Comparison of ENCODE assay signal across 28 cellular contexts in the genomic region with DNA sequence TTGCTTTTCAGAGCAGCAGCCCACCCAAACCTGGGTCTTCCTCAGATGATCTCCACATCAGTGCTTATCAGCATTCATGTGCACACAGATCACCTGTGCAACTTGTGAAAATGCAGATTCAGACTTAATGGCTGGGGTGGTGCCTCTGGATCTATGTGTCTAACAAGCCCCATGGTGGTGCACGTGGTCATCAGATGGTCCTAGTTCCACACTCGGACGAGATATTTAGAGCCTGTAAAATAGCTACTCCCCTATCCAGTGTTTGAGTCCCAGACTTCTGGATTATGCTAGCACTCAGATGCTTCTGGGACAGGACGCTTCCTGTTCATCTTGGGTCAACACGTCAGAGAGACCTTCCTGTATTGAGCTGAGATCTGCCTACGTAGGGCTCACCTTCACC.
"Had no signal": no experiment of that assay in that cellular context is flagged by ENCODE, and none has a peak within 500 bp of the region (broad histone marks: within the 10 kb centered on the region; RNA-seq: fewer than 3 reads in every experiment).

No MANE protein-coding gene starts in this region.

- H3K9me3 ChIP-seq: left ventricle myocardium inferior, neutrophil, spleen, tibial nerve, vagina had no signal

- H3K27ac ChIP-seq: hepatocyte, left ventricle myocardium inferior, neural progenitor cell, neutrophil, spleen, tibial nerve, vagina had no signal

- H3K4me3 ChIP-seq: hepatocyte, left ventricle myocardium inferior, lung, neural progenitor cell, spleen, tibial nerve, vagina had no signal

- H3K27me3 ChIP-seq: hepatocyte, neural progenitor cell, neutrophil, spleen, tibial nerve, vagina had no signal

- H3K27me3 Mint-ChIP-seq: naive B cell; progenitor cell of endocrine pancreas; stimulated activated memory B cell treated with anti-CD40 and anti-IgM and Interleukin-4, amounts not matched to agents 10 μg/mL and 1 μg/mL and 100 μg/mL, for 72 hours; stimulated activated naive CD8-positive, alpha-beta T cell treated with anti-CD3 and anti-CD28 coated beads, Interleukin-15, amount 100 ng/mL, for 72 hours; type B pancreatic cell had no signal

- H3K4me1 Mint-ChIP-seq: mesothelial cell of epicardium; natural killer cell; nephron progenitor cell; stimulated activated memory B cell treated with anti-CD40 and anti-IgM and Interleukin-4, amounts not matched to agents 10 μg/mL and 1 μg/mL and 100 μg/mL, for 72 hours had no signal

- FAIRE-seq: small intestine had no signal

- H3K4me1 ChIP-seq: left ventricle myocardium inferior, spleen, tibial nerve, vagina had no signal

- ATAC-seq: natural killer cell; right cardiac atrium; sciatic nerve; stimulated activated memory B cell treated with anti-CD40 and anti-IgM and Interleukin-4, amounts not matched to agents 10 μg/mL and 1 μg/mL and 100 μg/mL, for 72 hours; stimulated activated naive CD8-positive, alpha-beta T cell treated with anti-CD3 and anti-CD28 coated beads, Interleukin-15, amount 100 ng/mL, for 72 hours had no signal

- H3K4me2 ChIP-seq: hepatocyte had no signal

- H3K36me3 ChIP-seq: left ventricle myocardium inferior, neural progenitor cell, neutrophil, spleen, vagina had no signal

- H3K9ac ChIP-seq: neural progenitor cell had no signal

- H2AFZ ChIP-seq: hepatocyte, neural progenitor cell had no signal

- DNase-seq: islet precursor cell; left ventricle myocardium inferior; mesendoderm; naive B cell; natural killer cell; nephron progenitor cell; occipital lobe; right cardiac atrium; small intestine; spleen; stimulated activated CD4-positive, alpha-beta T cell treated with anti-CD3 and anti-CD28 coated beads, Interleukin-1b, Interleukin-23, amount 100 ng/mL, for 48 hours; stimulated activated CD4-positive, alpha-beta T cell treated with anti-CD3 and anti-CD28 coated beads, Interleukin-2, amount 100 ng/mL, for 48 hours; stimulated activated CD4-positive, alpha-beta T cell treated with anti-CD3 and anti-CD28 coated beads, Interleukin-4, amount 100 ng/mL, for 4 hours; stimulated activated CD8-positive, alpha-beta memory T cell treated with anti-CD3 and anti-CD28 coated beads, Interleukin-4, amount 100 ng/mL, for 48 hours; stimulated activated naive CD4-positive, alpha-beta T cell treated with Interleukin-2 at 50 U/mL for 16 hours; stimulated activated naive CD8-positive, alpha-beta T cell treated with anti-CD3 and anti-CD28 coated beads, Interleukin-15, amount 100 ng/mL, for 72 hours; substantia nigra had no signal

- H3K4me3 Mint-ChIP-seq: mesothelial cell of epicardium; naive B cell; natural killer cell; nephron progenitor cell; neural progenitor cell; stimulated activated memory B cell treated with anti-CD40 and anti-IgM and Interleukin-4, amounts not matched to agents 10 μg/mL and 1 μg/mL and 100 μg/mL, for 72 hours; stimulated activated naive CD8-positive, alpha-beta T cell treated with anti-CD3 and anti-CD28 coated beads, Interleukin-15, amount 100 ng/mL, for 72 hours; type B pancreatic cell had no signal

- H3K27ac Mint-ChIP-seq: mesothelial cell of epicardium; natural killer cell; nephron progenitor cell; neural progenitor cell; progenitor cell of endocrine pancreas; stimulated activated memory B cell treated with anti-CD40 and anti-IgM and Interleukin-4, amounts not matched to agents 10 μg/mL and 1 μg/mL and 100 μg/mL, for 72 hours; stimulated activated naive CD8-positive, alpha-beta T cell treated with anti-CD3 and anti-CD28 coated beads, Interleukin-15, amount 100 ng/mL, for 72 hours; type B pancreatic cell had no signal

- H3K79me2 ChIP-seq: hepatocyte had no signal

- H3K36me3 Mint-ChIP-seq: natural killer cell had no signal
